In genomic region chrX:28922106-28922505, GRCh38 we compare ENCODE assay signal across 32 cellular contexts.
"Had no signal": no experiment of that assay in that cellular context is flagged by ENCODE, and none has a peak within 500 bp of the region (broad histone marks: within the 10 kb centered on the region; RNA-seq: fewer than 3 reads in every experiment).

No MANE protein-coding gene starts in this region.

- H3K4me1 ChIP-seq: esophagus muscularis mucosa, left lung, parathyroid adenoma, right atrium auricular region, suprapubic skin, transverse colon, vagina had no signal

- H3K9me3 Mint-ChIP-seq: nephron had no signal

- H3K4me3 Mint-ChIP-seq: mesothelial cell of epicardium; naive B cell; nephron; neural progenitor cell; stimulated activated naive CD8-positive, alpha-beta T cell treated with anti-CD3 and anti-CD28 coated beads, Interleukin-15, amount 100 ng/mL, for 72 hours had no signal

- H3K36me3 ChIP-seq: esophagus muscularis mucosa, gastroesophageal sphincter, heart left ventricle, left lung, neural progenitor cell, right atrium auricular region, suprapubic skin, transverse colon, vagina had no signal

- H3K4me1 Mint-ChIP-seq: naive B cell; neural progenitor cell; stimulated activated naive CD8-positive, alpha-beta T cell treated with anti-CD3 and anti-CD28 coated beads, Interleukin-15, amount 100 ng/mL, for 72 hours had no signal

- H3K79me2 ChIP-seq: hepatocyte, parathyroid adenoma had no signal

- H3K9ac ChIP-seq: neural progenitor cell, parathyroid adenoma had no signal

- H3K27ac Mint-ChIP-seq: mesothelial cell of epicardium; naive B cell; nephron; neural progenitor cell; progenitor cell of endocrine pancreas; stimulated activated naive CD8-positive, alpha-beta T cell treated with anti-CD3 and anti-CD28 coated beads, Interleukin-15, amount 100 ng/mL, for 72 hours had no signal

- H2AFZ ChIP-seq: hepatocyte, neural progenitor cell, parathyroid adenoma had no signal

- DNase-seq: dermis blood vessel endothelial cell; effector memory CD4-positive, alpha-beta T cell; foreskin fibroblast; heart left ventricle; left cardiac atrium; left lung; mesenchymal stem cell; mucosa of descending colon; naive B cell; stimulated activated CD4-positive, alpha-beta T cell treated with anti-CD3 and anti-CD28 coated beads, Interleukin-12 subunit alpha, Interleukin-12 subunit beta, amount 100 ng/mL, for 4 hours; stimulated activated CD4-positive, alpha-beta T cell treated with anti-CD3 and anti-CD28 coated beads, Interleukin-1b, Interleukin-23, amount 100 ng/mL, for 48 hours; stimulated activated CD4-positive, alpha-beta T cell treated with anti-CD3 and anti-CD28 coated beads, Interleukin-4, amount 100 ng/mL, for 1 hour; stimulated activated CD8-positive, alpha-beta memory T cell treated with anti-CD3 and anti-CD28 coated beads, Interleukin-4, amount 100 ng/mL, for 48 hours; stimulated activated naive CD4-positive, alpha-beta T cell; stimulated activated naive CD8-positive, alpha-beta T cell treated with anti-CD3 and anti-CD28 coated beads, Interleukin-15, amount 100 ng/mL, for 72 hours; transverse colon had no signal

- H3K27me3 Mint-ChIP-seq: naive B cell; stimulated activated naive CD8-positive, alpha-beta T cell treated with anti-CD3 and anti-CD28 coated beads, Interleukin-15, amount 100 ng/mL, for 72 hours had no signal

- H3K9me3 ChIP-seq: esophagus muscularis mucosa, gastroesophageal sphincter, heart left ventricle, left lung, mucosa of descending colon, right atrium auricular region, suprapubic skin, transverse colon, vagina had no signal

- H3K36me3 Mint-ChIP-seq: naive B cell, neural progenitor cell had no signal

- ATAC-seq: gastroesophageal sphincter; heart left ventricle; left cardiac atrium; left lung; mucosa of descending colon; sciatic nerve; stimulated activated naive CD8-positive, alpha-beta T cell treated with anti-CD3 and anti-CD28 coated beads, Interleukin-15, amount 100 ng/mL, for 72 hours had no signal

- H3K27ac ChIP-seq: coronary artery, esophagus muscularis mucosa, gastroesophageal sphincter, heart left ventricle, hepatocyte, left lung, neural progenitor cell, parathyroid adenoma, right atrium auricular region, suprapubic skin, transverse colon, vagina had no signal

- H3K4me2 ChIP-seq: hepatocyte, neural progenitor cell, smooth muscle cell had no signal

- H3K4me3 ChIP-seq: coronary artery, esophagus muscularis mucosa, gastroesophageal sphincter, heart left ventricle, hepatocyte, left lung, mucosa of descending colon, neural progenitor cell, right atrium auricular region, smooth muscle cell, suprapubic skin, transverse colon, vagina had no signal

- FAIRE-seq: endothelial cell of umbilical vein, islet of Langerhans had no signal

- H3K27me3 ChIP-seq: esophagus muscularis mucosa, gastroesophageal sphincter, heart left ventricle, hepatocyte, neural progenitor cell, right atrium auricular region, suprapubic skin, transverse colon, vagina had no signal
